ENCODE assay signal across 15 cellular contexts in the genomic region with DNA sequence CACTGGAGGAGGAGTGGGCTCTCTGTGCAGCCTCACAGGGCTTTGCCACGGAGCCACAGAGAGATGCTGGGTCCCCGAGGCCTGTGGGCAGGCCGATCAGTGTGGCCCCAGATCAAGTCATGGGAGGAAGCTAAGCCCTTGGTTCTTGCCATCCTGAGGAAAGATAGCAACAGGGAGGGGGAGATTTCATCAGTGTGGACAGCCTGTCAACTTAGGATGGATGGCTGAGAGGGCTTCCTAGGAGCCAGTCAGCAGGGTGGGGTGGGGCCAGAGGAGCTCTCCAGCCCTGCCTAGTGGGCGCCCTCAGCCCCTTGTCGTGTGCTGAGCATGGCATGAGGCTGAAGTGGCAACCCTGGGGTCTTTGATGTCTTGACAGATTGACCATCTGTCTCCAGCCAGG. TPM values are rescaled to one million over a fixed set of nuclear protein-coding genes. Genes with fewer than 3 reads are reported as not detected.
DNase-seq lines count a peak whose midpoint lies in the region; ATAC-seq and TF ChIP-seq lines count a peak whose summit lies in the region.
"Had no signal": no experiment of that assay in that cellular context is flagged by ENCODE, and none has a peak within 500 bp of the region (broad histone marks: within the 10 kb centered on the region; RNA-seq: fewer than 3 reads in every experiment).

No MANE protein-coding gene starts in this region.

- TF ChIP-seq CTCF in HEK293 (tag by site-specific recombination; IDR thresholded peaks at IDR 0.05) = no peak
- TF ChIP-seq CTCF in tibial artery (IDR thresholded peaks at IDR 0.05) = no peak

- H3K9me3 ChIP-seq in HEK293 (ENCODE audit: control insufficient read depth, insufficient read depth, low read depth, low read length) = no peaks in the 10 kb centered on the region
- H3K9me3 ChIP-seq in tibial artery = no peaks in the 10 kb centered on the region
- H3K9me3 ChIP-seq: BLaER1 treated with 17β-estradiol and CSF1 and Interleukin-3, amounts not matched to agents 10 nM and 100 nM had no signal

- H3K4me3 Mint-ChIP-seq in activated naive CD4-positive, alpha-beta T cell treated with anti-CD3 and anti-CD28 coated beads, Interleukin-2, amount 50 U/mL, for 24 hours = peak overlapping the region; percentile 6
- H3K4me3 Mint-ChIP-seq in activated T-cell treated with anti-CD3 and anti-CD28 coated beads, Interleukin-2, amount 50 U/mL, for 72 hours = no peak overlapping the region
- H3K4me3 Mint-ChIP-seq: B cell; CD8-positive, alpha-beta T cell; GM23338 had no signal

- no peaks in the 10 kb centered on the region for H3K36me3 Mint-ChIP-seq in activated naive CD4-positive, alpha-beta T cell treated with anti-CD3 and anti-CD28 coated beads, Interleukin-2, amount 50 U/mL, for 24 hours
- no peaks in the 10 kb centered on the region for H3K36me3 Mint-ChIP-seq in activated T-cell treated with anti-CD3 and anti-CD28 coated beads, Interleukin-2, amount 50 U/mL, for 72 hours (ENCODE audit: insufficient read depth in 2 of 2)
- H3K36me3 Mint-ChIP-seq: CD8-positive, alpha-beta T cell had no signal

- peaks cover 3% of the 10 kb centered on the region for H3K4me1 Mint-ChIP-seq in activated naive CD4-positive, alpha-beta T cell treated with anti-CD3 and anti-CD28 coated beads, Interleukin-2, amount 50 U/mL, for 24 hours
- H3K4me1 Mint-ChIP-seq in activated T-cell treated with anti-CD3 and anti-CD28 coated beads, Interleukin-2, amount 50 U/mL, for 72 hours (ENCODE audit: low read depth) = peaks cover 5% of the 10 kb centered on the region

- DNase-seq in activated naive CD4-positive, alpha-beta T cell treated with Interleukin-2 at 50 U/mL for 16 hours = no peak
- DNase-seq in cerebellar cortex (ENCODE audit: low spot score) (peak; percentile 36), tibial artery (no peak), NCI-H1105 treated with DMSO at 0.1 percent for 48 hours (lab: John Stamatoyannopoulos, UW) (no peak)
- DNase-seq in activated T-cell treated with anti-CD3 and anti-CD28 coated beads, Interleukin-2, amount 50 U/mL, for 72 hours = no peak
- DNase-seq: Calu3; CD8-positive, alpha-beta T cell; GDM1 had no signal

- CTCF ChIA-PET in HEK293 (lab: Yijun Ruan, JAX) = interaction anchor here (0.7 to 14.4 kb wide), 3 partner anchors 9 to 118 kb away, joined by 3 to 486 read pairs (median 21); partner anchors contain the start of gene SLC35B1

- H3K27me3 ChIP-seq in tibial artery = no peaks in the 10 kb centered on the region

- intact Hi-C loops in tibial artery (cut with DNase I; ENCODE audit: low total_unique reads) = loop anchor here (5.0 kb wide), 1 partner anchor 33 kb away; no protein-coding TSS in a partner anchor

- ATAC-seq in activated T-cell treated with anti-CD3 and anti-CD28 coated beads, Interleukin-2, amount 50 U/mL, for 72 hours (replicated peaks in 1 of 2) = no peak
- ATAC-seq: CD8-positive, alpha-beta T cell; GM23338; HCT116 had no signal

- no peak overlapping the region for H3K27ac Mint-ChIP-seq in activated naive CD4-positive, alpha-beta T cell treated with anti-CD3 and anti-CD28 coated beads, Interleukin-2, amount 50 U/mL, for 24 hours
- no peak overlapping the region for H3K27ac Mint-ChIP-seq in activated T-cell treated with anti-CD3 and anti-CD28 coated beads, Interleukin-2, amount 50 U/mL, for 72 hours
- H3K27ac Mint-ChIP-seq: B cell; CD8-positive, alpha-beta T cell; GM23338 had no signal

- POLR2A ChIA-PET in HEK293 (lab: Yijun Ruan, JAX) = no interaction called here

- peaks cover 14% of the 10 kb centered on the region for H3K27me3 Mint-ChIP-seq in activated naive CD4-positive, alpha-beta T cell treated with anti-CD3 and anti-CD28 coated beads, Interleukin-2, amount 50 U/mL, for 24 hours
- H3K27me3 Mint-ChIP-seq in activated T-cell treated with anti-CD3 and anti-CD28 coated beads, Interleukin-2, amount 50 U/mL, for 72 hours (ENCODE audit: low read depth) = peaks cover 24% of the 10 kb centered on the region

- H3K4me1 ChIP-seq in HEK293 (ENCODE audit: control insufficient read depth, insufficient read depth, low read length) (0 out of 2 replicates have a peak, but pooled peaks cover 3% of the 10 kb centered on the region), tibial artery (peaks cover 0 to 87% (median 62%) of the 10 kb centered on the region in 4 donors)

- no peaks in the 10 kb centered on the region for H3K9me3 Mint-ChIP-seq in activated naive CD4-positive, alpha-beta T cell treated with anti-CD3 and anti-CD28 coated beads, Interleukin-2, amount 50 U/mL, for 24 hours
- no peaks in the 10 kb centered on the region for H3K9me3 Mint-ChIP-seq in activated T-cell treated with anti-CD3 and anti-CD28 coated beads, Interleukin-2, amount 50 U/mL, for 72 hours
- H3K9me3 Mint-ChIP-seq: CD8-positive, alpha-beta T cell; GM23338 had no signal

- no peak overlapping the region for H3K4me3 ChIP-seq in HEK293 (ENCODE audit: low read depth, low read length)
- peak overlapping the region in 1 of 2 donors; percentile 13 for H3K4me3 ChIP-seq in tibial artery
- H3K4me3 ChIP-seq: BLaER1 treated with 17β-estradiol and CSF1 and Interleukin-3, amounts not matched to agents 10 nM and 100 nM; GM23338 had no signal

- H3K36me3 ChIP-seq in HEK293 (ENCODE audit: control insufficient read depth in 2 of 2, insufficient read depth in 1 of 2, low read length in 2 of 2) = no peaks in the 10 kb centered on the region
- peaks cover 6 to 11% (median 9%) of the 10 kb centered on the region in 3 donors for H3K36me3 ChIP-seq in tibial artery
- H3K36me3 ChIP-seq: BLaER1 treated with 17β-estradiol and CSF1 and Interleukin-3, amounts not matched to agents 10 nM and 100 nM had no signal

- H3K27ac ChIP-seq in HEK293 (ENCODE audit: extremely low read depth, low read depth, low read length) = no peak overlapping the region
- H3K27ac ChIP-seq in tibial artery = peak overlapping the region; percentile 93 to 97
- H3K27ac ChIP-seq: BLaER1 treated with 17β-estradiol and CSF1 and Interleukin-3, amounts not matched to agents 10 nM and 100 nM had no signal

TF ChIP-seq in HEK293, 187 proteins besides CTCF, POLR2A, EP300 and RAD21:
- TF ChIP-seq ZNF785 (tag by site-specific recombination; IDR thresholded peaks at IDR 0.05) (no peak), TRIM28 (IDR thresholded peaks at IDR 0.05; ENCODE audit: borderline replicate concordance, low read length) (no peak), WT1 (tag by site-specific recombination; IDR thresholded peaks at IDR 0.05) (no peak), ZNF600 (tag by site-specific recombination; IDR thresholded peaks at IDR 0.05) (no peak), ZSCAN4 (tag by site-specific recombination; IDR thresholded peaks at IDR 0.05) (no peak), ZEB2 (tag by site-specific recombination; IDR thresholded peaks at IDR 0.05) (no peak), ZNF571 (tag by site-specific recombination; IDR thresholded peaks at IDR 0.05) (no peak)
- TF ChIP-seq, protein P1, sequence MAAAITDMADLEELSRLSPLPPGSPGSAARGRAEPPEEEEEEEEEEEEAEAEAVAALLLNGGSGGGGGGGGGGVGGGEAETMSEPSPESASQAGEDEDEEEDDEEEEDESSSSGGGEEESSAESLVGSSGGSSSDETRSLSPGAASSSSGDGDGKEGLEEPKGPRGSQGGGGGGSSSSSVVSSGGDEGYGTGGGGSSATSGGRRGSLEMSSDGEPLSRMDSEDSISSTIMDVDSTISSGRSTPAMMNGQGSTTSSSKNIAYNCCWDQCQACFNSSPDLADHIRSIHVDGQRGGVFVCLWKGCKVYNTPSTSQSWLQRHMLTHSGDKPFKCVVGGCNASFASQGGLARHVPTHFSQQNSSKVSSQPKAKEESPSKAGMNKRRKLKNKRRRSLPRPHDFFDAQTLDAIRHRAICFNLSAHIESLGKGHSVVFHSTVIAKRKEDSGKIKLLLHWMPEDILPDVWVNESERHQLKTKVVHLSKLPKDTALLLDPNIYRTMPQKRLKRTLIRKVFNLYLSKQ (tag by site-specific recombination; IDR thresholded peaks at IDR 0.05; ENCODE audit: borderline replicate concordance) = no peak
- TF ChIP-seq, protein P2, sequence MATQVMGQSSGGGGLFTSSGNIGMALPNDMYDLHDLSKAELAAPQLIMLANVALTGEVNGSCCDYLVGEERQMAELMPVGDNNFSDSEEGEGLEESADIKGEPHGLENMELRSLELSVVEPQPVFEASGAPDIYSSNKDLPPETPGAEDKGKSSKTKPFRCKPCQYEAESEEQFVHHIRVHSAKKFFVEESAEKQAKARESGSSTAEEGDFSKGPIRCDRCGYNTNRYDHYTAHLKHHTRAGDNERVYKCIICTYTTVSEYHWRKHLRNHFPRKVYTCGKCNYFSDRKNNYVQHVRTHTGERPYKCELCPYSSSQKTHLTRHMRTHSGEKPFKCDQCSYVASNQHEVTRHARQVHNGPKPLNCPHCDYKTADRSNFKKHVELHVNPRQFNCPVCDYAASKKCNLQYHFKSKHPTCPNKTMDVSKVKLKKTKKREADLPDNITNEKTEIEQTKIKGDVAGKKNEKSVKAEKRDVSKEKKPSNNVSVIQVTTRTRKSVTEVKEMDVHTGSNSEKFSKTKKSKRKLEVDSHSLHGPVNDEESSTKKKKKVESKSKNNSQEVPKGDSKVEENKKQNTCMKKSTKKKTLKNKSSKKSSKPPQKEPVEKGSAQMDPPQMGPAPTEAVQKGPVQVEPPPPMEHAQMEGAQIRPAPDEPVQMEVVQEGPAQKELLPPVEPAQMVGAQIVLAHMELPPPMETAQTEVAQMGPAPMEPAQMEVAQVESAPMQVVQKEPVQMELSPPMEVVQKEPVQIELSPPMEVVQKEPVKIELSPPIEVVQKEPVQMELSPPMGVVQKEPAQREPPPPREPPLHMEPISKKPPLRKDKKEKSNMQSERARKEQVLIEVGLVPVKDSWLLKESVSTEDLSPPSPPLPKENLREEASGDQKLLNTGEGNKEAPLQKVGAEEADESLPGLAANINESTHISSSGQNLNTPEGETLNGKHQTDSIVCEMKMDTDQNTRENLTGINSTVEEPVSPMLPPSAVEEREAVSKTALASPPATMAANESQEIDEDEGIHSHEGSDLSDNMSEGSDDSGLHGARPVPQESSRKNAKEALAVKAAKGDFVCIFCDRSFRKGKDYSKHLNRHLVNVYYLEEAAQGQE (tag by site-specific recombination; IDR thresholded peaks at IDR 0.05) = peak; percentile 40; the same call in 1 of the 2 replicates
TF ChIP-seq in HEK293: peak in this region for 1.

RNA-seq across cellular contexts. Expression of gene NXPH3, which starts 3.9 kb away (rescaled TPM):
- 1 to 10 TPM in 1 of 2 donors, under 1 TPM in 1; 0.44 to 1.2 TPM for total RNA-seq in activated T-cell treated with anti-CD3 and anti-CD28 coated beads, Interleukin-2, amount 50 U/mL, for 72 hours
- total RNA-seq: B cell; Calu3; CD8-positive, alpha-beta T cell; HT-29 had no signal
